In genomic region chr14:101849640-101850039, GRCh38 we compare ENCODE assay signal across 17 cellular contexts.
DNase-seq lines count a peak whose midpoint lies in the region; ATAC-seq, FAIRE-seq and TF ChIP-seq lines count a peak whose summit lies in the region.
"Had no signal": no experiment of that assay in that cellular context is flagged by ENCODE, and none has a peak within 500 bp of the region (broad histone marks: within the 10 kb centered on the region; RNA-seq: fewer than 3 reads in every experiment).

No MANE protein-coding gene starts in this region.

- H3K9me3 Mint-ChIP-seq in activated T-cell treated with anti-CD3 and anti-CD28 coated beads, Interleukin-2, amount 50 U/mL, for 4 hours, result no peaks in the 10 kb centered on the region
- H3K9me3 Mint-ChIP-seq in natural killer cell treated with Interleukin-12 subunit alpha and Interleukin-12 subunit beta and Interleukin-15 and Interleukin-18, amount 100 ng/mL, for 72 hours, result no peaks in the 10 kb centered on the region
- H3K9me3 Mint-ChIP-seq: endodermal cell had no signal

- H3K27me3 Mint-ChIP-seq in activated T-cell treated with anti-CD3 and anti-CD28 coated beads, Interleukin-2, amount 50 U/mL, for 4 hours (ENCODE audit: low read depth), result no peaks in the 10 kb centered on the region
- H3K27me3 Mint-ChIP-seq in natural killer cell treated with Interleukin-12 subunit alpha and Interleukin-12 subunit beta and Interleukin-15 and Interleukin-18, amount 100 ng/mL, for 72 hours, result no peaks in the 10 kb centered on the region

- no TSS peak for BruUV-seq in K562 (replicated peaks; lab: Mats Ljungman, UMichigan)

- H3K36me3 ChIP-seq in K562 (ENCODE audit: control insufficient read depth, insufficient read depth, low read length), result peaks cover 45% of the 10 kb centered on the region
- no peaks in the 10 kb centered on the region for H3K36me3 ChIP-seq in adrenal gland (replicated peaks in 1 of 2)

- in situ Hi-C loops in K562 (cut with MboI), result no loop called here

- H3K4me1 Mint-ChIP-seq in activated T-cell treated with anti-CD3 and anti-CD28 coated beads, Interleukin-2, amount 50 U/mL, for 4 hours (ENCODE audit: low read depth), result peaks cover 84% of the 10 kb centered on the region
- H3K4me1 Mint-ChIP-seq in natural killer cell treated with Interleukin-12 subunit alpha and Interleukin-12 subunit beta and Interleukin-15 and Interleukin-18, amount 100 ng/mL, for 72 hours (ENCODE audit: low read depth in 2 of 2), result peaks cover 72 to 76% of the 10 kb centered on the region in 2 donors

- no peak overlapping the region for H3K4me2 ChIP-seq in K562 (ENCODE audit: insufficient read depth, low read length)

- CTCF ChIA-PET in K562 (lab: Yijun Ruan, JAX; ENCODE audit: low intra/inter-chr PET ratio), result no interaction called here

- H3K9ac ChIP-seq in K562 (ENCODE audit: insufficient read depth in 1 of 2, low read depth in 2 of 2, low read length in 2 of 2), result peak overlapping the region in 1 of 2 experiments; percentile 72; a peak in 1 of 4 replicates

- no peak for ATAC-seq in activated T-cell treated with anti-CD3 and anti-CD28 coated beads, Interleukin-2, amount 50 U/mL, for 4 hours
- ATAC-seq in HG03558 (IDR thresholded peaks at IDR 0.05; ENCODE audit: extremely low read depth, unreplicated experiment) (peak; percentile 11), K562 (peak; percentile 28; the same call in 2 of the 3 replicates), GM21526 (IDR thresholded peaks at IDR 0.05; ENCODE audit: low FRiP score, unreplicated experiment) (no peak)
- ATAC-seq in natural killer cell treated with Interleukin-12 subunit alpha and Interleukin-12 subunit beta and Interleukin-15 and Interleukin-18, amount 100 ng/mL, for 72 hours, result peak in 1 of 2 donors; percentile 28

- TF ChIP-seq RAD21 in K562 (CRISPR knock-in tag; conservative IDR thresholded peaks at IDR 0.05 in 1 of 2, IDR thresholded peaks at IDR 0.05 in 1 of 2), result no peak

- H3K9me3 ChIP-seq in K562 (replicated peaks; ENCODE audit: control insufficient read depth, insufficient read depth, low read depth, low read length) (no peaks in the 10 kb centered on the region), adrenal gland (replicated peaks in 1 of 3) (no peaks in the 10 kb centered on the region)

- H3K9me1 ChIP-seq in K562 (ENCODE audit: control insufficient read depth, insufficient read depth, low read length), result peaks cover 4% of the 10 kb centered on the region

- DNase-seq in activated T-cell treated with anti-CD3 and anti-CD28 coated beads, Interleukin-2, amount 50 U/mL, for 4 hours, result no peak
- DNase-seq in activated T-cell treated with anti-CD3 and anti-CD28 coated beads for 4 hours, result no peak
- DNase-seq in K562 (ENCODE audit: extremely low read depth in 1 of 4, low spot score in 3 of 4), result no peak
- no peak for DNase-seq in natural killer cell treated with Interleukin-12 subunit alpha and Interleukin-12 subunit beta and Interleukin-15 and Interleukin-18, amount 100 ng/mL, for 72 hours (ENCODE audit: low spot score)
- DNase-seq in stimulated activated CD4-positive, alpha-beta T cell treated with anti-CD3 and anti-CD28 coated beads, Interleukin-2, amount 100 ng/mL, for 24 hours, result no peak
- no peak for DNase-seq in adrenal gland
- DNase-seq: ACHN; activated CD8-positive, alpha-beta memory T cell treated with anti-CD3 and anti-CD28 coated beads, Interleukin-2, amount 50 U/mL, for 4 hours; amniotic stem cell; Calu3; endodermal cell; islet precursor cell; NCI-H146; NCI-H774; substantia nigra had no signal

- no peak for TF ChIP-seq EP300 in K562 (IDR thresholded peaks at IDR 0.05; ENCODE audit: low read length)

- peaks cover 12% of the 10 kb centered on the region for H3K36me3 Mint-ChIP-seq in activated T-cell treated with anti-CD3 and anti-CD28 coated beads, Interleukin-2, amount 50 U/mL, for 4 hours (ENCODE audit: insufficient read depth)
- no peaks in the 10 kb centered on the region for H3K36me3 Mint-ChIP-seq in natural killer cell treated with Interleukin-12 subunit alpha and Interleukin-12 subunit beta and Interleukin-15 and Interleukin-18, amount 100 ng/mL, for 72 hours

- H3K27me3 ChIP-seq in K562 (ENCODE audit: control insufficient read depth in 2 of 2, insufficient read depth in 2 of 2, low read length in 2 of 2) (no peaks in the 10 kb centered on the region), adrenal gland (no peaks in the 10 kb centered on the region)

- peak overlapping the region; percentile 13 for H3K4me3 Mint-ChIP-seq in activated T-cell treated with anti-CD3 and anti-CD28 coated beads, Interleukin-2, amount 50 U/mL, for 4 hours
- peak overlapping the region; percentile 58 for H3K4me3 Mint-ChIP-seq in natural killer cell treated with Interleukin-12 subunit alpha and Interleukin-12 subunit beta and Interleukin-15 and Interleukin-18, amount 100 ng/mL, for 72 hours
- H3K4me3 Mint-ChIP-seq: endodermal cell had no signal

- TF ChIP-seq CTCF in K562 (IDR thresholded peaks at IDR 0.05 in 2 of 3, conservative IDR thresholded peaks at IDR 0.05 in 1 of 3; ENCODE audit: insufficient read depth in 2 of 3, low read depth in 1 of 3, low read length in 3 of 3), result no peak
- no peak for TF ChIP-seq CTCF in adrenal gland (IDR thresholded peaks at IDR 0.05)

- H3K27ac ChIP-seq in K562 (ENCODE audit: extremely low read depth, low read depth, low read length) (no peak overlapping the region), adrenal gland (no peak overlapping the region)

- peak; percentile 63 for FAIRE-seq in K562 (lab: Jason Lieb, UNC)

- peaks cover 12% of the 10 kb centered on the region; the same call in 1 of the 2 replicates for H4K20me1 ChIP-seq in K562 (replicated peaks; ENCODE audit: control insufficient read depth, insufficient read depth, low read length)

- no peak overlapping the region for H2AFZ ChIP-seq in K562 (ENCODE audit: low read depth, low read length)

- 54% methylated on average over 1 of the region's 3 CpGs for WGBS in K562 (ENCODE audit: insufficient coverage, low coverage, missing lambda C conversion rate)
- WGBS in adrenal gland, 4 donors, result 59 to 72% (median 71%) methylated on average over 3 of the region's 3 CpGs

- H3K79me2 ChIP-seq in K562 (ENCODE audit: control insufficient read depth, insufficient read depth, low read length), result peaks cover 87% of the 10 kb centered on the region

- POLR2A ChIA-PET in K562 (lab: Yijun Ruan, JAX), result interaction anchor here (0.8 to 1.5 kb wide), 2 partner anchors 11 to 19 kb away, joined by 4 to 5 read pairs; no protein-coding TSS in a partner anchor

- intact Hi-C loops in K562 (cut with micrococcal nuclease) (no loop called here), adrenal gland (cut with DNase I) (no loop called here)

- TF ChIP-seq POLR2A in K562 (conservative IDR thresholded peaks at IDR 0.05) (no peak), adrenal gland (IDR thresholded peaks at IDR 0.05) (no peak)

- H3K27ac Mint-ChIP-seq in natural killer cell treated with Interleukin-12 subunit alpha and Interleukin-12 subunit beta and Interleukin-15 and Interleukin-18, amount 100 ng/mL, for 72 hours, result peak overlapping the region; percentile 10 to 42
- H3K27ac Mint-ChIP-seq: endodermal cell had no signal

- peaks cover 2 to 24% of the 10 kb centered on the region in 2 experiments; a peak in 3 of 5 replicates for H3K4me1 ChIP-seq in K562 (replicated peaks in 1 of 2; ENCODE audit: control insufficient read depth in 2 of 2, insufficient read depth in 2 of 2, low read length in 2 of 2)
- peaks cover 3 to 47% of the 10 kb centered on the region in 2 donors for H3K4me1 ChIP-seq in adrenal gland (replicated peaks in 1 of 2)

- H3K4me3 ChIP-seq in K562 (no peak overlapping the region), adrenal gland (no peak overlapping the region)

TF ChIP-seq in K562, 482 proteins besides CTCF, POLR2A, EP300 and RAD21:
- TF ChIP-seq PBX2 (CRISPR knock-in tag; IDR thresholded peaks at IDR 0.05; ENCODE audit: low read depth) (no peak), PBX2 (tag; conservative IDR thresholded peaks at IDR 0.05; ENCODE audit: low read depth) (no peak)

Comparison
In these comparisons a context has a peak if more than half of its experiments do, and no peak if none do; other contexts are left out.
1. ATAC-seq: peak in HG03558 (single experiment) and K562 (single experiment); none in activated T-cell treated with anti-CD3 and anti-CD28 coated beads, Interleukin-2, amount 50 U/mL, for 4 hours (0 of 2) and GM21526 (single experiment).